Comparison of ENCODE assay signal across 8 cellular contexts in the genomic region with DNA sequence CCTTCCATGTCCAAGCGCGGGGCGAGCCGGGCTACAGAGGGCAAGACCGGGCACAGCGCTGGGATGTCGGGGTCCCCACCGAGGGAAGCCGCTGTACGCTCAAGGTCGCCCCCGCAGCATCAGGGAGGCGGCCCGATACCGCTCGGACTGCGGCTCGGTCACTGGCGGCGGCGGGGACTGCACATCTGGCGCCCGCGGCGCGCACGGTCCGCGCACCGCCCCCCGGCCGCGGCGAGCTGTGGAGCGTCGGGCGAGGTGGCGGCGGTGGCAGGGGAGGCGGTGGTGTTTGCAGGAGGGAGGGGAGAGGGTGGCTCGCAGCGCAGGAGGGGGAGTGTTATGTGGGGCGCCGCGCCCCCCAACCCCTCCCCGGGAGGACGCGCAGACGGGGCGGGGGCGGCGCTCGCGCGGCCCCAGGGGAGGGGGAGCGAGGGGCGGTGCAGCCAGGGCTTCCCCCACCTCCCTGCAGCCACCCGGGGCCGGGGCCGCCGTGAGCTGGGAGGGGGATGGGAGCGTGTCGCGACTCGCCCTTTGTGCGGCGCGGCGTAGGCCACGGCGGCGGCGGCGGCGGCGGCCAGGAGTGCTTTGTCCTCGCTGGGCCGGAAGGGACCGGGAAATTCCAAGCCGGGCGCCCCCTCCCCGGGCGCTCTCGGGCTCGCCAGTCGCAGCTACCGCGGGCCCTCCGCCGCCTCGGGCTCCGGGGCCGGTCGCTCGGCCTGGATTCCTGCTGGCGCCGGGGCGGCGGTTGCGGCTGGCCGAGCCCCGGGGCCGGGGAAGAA. TPM values are rescaled to one million over a fixed set of nuclear protein-coding genes. Genes with fewer than 3 reads are reported as not detected.
A peak's percentile ranks its signal among the peaks of the same experiment; 100 is the strongest.
DNase-seq lines count a peak whose midpoint lies in the region; ATAC-seq and TF ChIP-seq lines count a peak whose summit lies in the region.

NUAK1 (minus strand) TSS at position 309 of the 776 bp plus-strand sequence; CDS start at position 8, 301 bp downstream.

- no peak for TF ChIP-seq RAD21 in Ishikawa (IDR thresholded peaks at IDR 0.05; ENCODE audit: low read depth)

- ATAC-seq in WTC11 (peak; percentile 44), thoracic aorta (ENCODE audit: insufficient number of reproducible peaks, low FRiP score, low read depth) (peak; percentile 23), HG03139 (IDR thresholded peaks at IDR 0.05; ENCODE audit: unreplicated experiment) (no peak), HG03469 (IDR thresholded peaks at IDR 0.05; ENCODE audit: unreplicated experiment) (no peak)

- no peak for TF ChIP-seq CTCF in WTC11 (IDR thresholded peaks at IDR 0.05)
- TF ChIP-seq CTCF in epithelial cell of proximal tubule (conservative IDR thresholded peaks at IDR 0.05; ENCODE audit: low read depth, low read length): no peak
- TF ChIP-seq CTCF in thoracic aorta (IDR thresholded peaks at IDR 0.05): peak; percentile 32

- H3K9me3 ChIP-seq in mesodermal cell (ENCODE audit: control insufficient read depth, low read length) (no peaks in the 10 kb centered on the region), thoracic aorta (no peaks in the 10 kb centered on the region)

- no peaks in the 10 kb centered on the region; the same call in 1 of the 2 replicates for H3K36me3 Mint-ChIP-seq in WTC11

- H3K27ac ChIP-seq in mesodermal cell (ENCODE audit: low read depth, low read length, severe bottlenecking) (peak within 1 kb of the TSS; percentile 98), thoracic aorta (peak within 1 kb of the TSS; percentile 96 to 97)

- peak within 1 kb of the TSS; percentile 92 for H3K4me3 Mint-ChIP-seq in WTC11

- peaks cover 7% of the 10 kb centered on the region for H3K27me3 Mint-ChIP-seq in WTC11 (ENCODE audit: low read depth)

- POLR2A ChIA-PET in WTC11 (lab: Charles Lee): interaction anchor here (0.6 to 2.6 kb wide), 7 partner anchors 7 to 392 kb away, joined by 3 to 16 read pairs (median 4); no protein-coding TSS in a partner anchor

- H3K36me3 ChIP-seq in mesodermal cell (ENCODE audit: control insufficient read depth, insufficient read depth, low read length) (peaks cover 22% of the 10 kb centered on the region), thoracic aorta (no peaks in the 10 kb centered on the region)

- DNase-seq in DMS53 treated with DMSO at 0.1 percent for 48 hours (lab: John Stamatoyannopoulos, UW; ENCODE audit: unreplicated experiment) (peak; percentile 53), WTC11 (ENCODE audit: low spot score) (peak; percentile 74), epithelial cell of proximal tubule (ENCODE audit: low read depth) (no peak), thoracic aorta (ENCODE audit: low spot score) (no peak)

- peak within 1 kb of the TSS; percentile 82; the same call in 1 of the 2 replicates for H3K27ac Mint-ChIP-seq in WTC11

- no peaks in the 10 kb centered on the region for H3K27me3 ChIP-seq in thoracic aorta (replicated peaks; ENCODE audit: insufficient read depth)

- H3K4me3 ChIP-seq in epithelial cell of proximal tubule (ENCODE audit: low read depth, low read length) (peak within 1 kb of the TSS; percentile 80), mesodermal cell (ENCODE audit: extremely low read depth, insufficient read depth, low read length, poor library complexity, severe bottlenecking) (peak within 1 kb of the TSS; percentile 89), thoracic aorta (peak within 1 kb of the TSS; percentile 75)

- TF ChIP-seq EP300 in Ishikawa (IDR thresholded peaks at IDR 0.05; ENCODE audit: borderline replicate concordance): no peak; the same call in 1 of the 2 replicates

- H3K9me3 Mint-ChIP-seq in WTC11: no peaks in the 10 kb centered on the region

- CTCF ChIA-PET in WTC11 (lab: Charles Lee): interaction anchor here (0.5 to 4.5 kb wide), 7 partner anchors 10 to 713 kb away, joined by 3 to 36 read pairs (median 3); no protein-coding TSS in a partner anchor

- peaks cover 72% of the 10 kb centered on the region for H3K4me1 Mint-ChIP-seq in WTC11

- peaks cover 41% of the 10 kb centered on the region for H3K4me1 ChIP-seq in mesodermal cell (ENCODE audit: control insufficient read depth, insufficient read depth, low read length, poor library complexity, severe bottlenecking)
- peaks cover 28 to 71% of the 10 kb centered on the region in 2 donors for H3K4me1 ChIP-seq in thoracic aorta (ENCODE audit: control insufficient read depth in 1 of 2, low read depth in 2 of 2)

- 0 to 1% methylated on average over 21 to 56 of the region's 103 CpGs for WGBS in mesodermal cell (ENCODE audit: insufficient coverage in 2 of 2), 2 experiments

TF ChIP-seq in Ishikawa, 13 proteins besides CTCF, POLR2A, EP300 and RAD21:
- TF ChIP-seq MAX (IDR thresholded peaks at IDR 0.05) (peak; percentile 32; the same call in 1 of the 2 replicates), CEBPB (IDR thresholded peaks at IDR 0.05) (no peak), TEAD4 (IDR thresholded peaks at IDR 0.05) (0 out of 2 replicates have a peak, but pooled peaks have one; percentile 9), ZBTB7A (IDR thresholded peaks at IDR 0.05; ENCODE audit: low read depth) (peak; percentile 92), TAF1 (IDR thresholded peaks at IDR 0.05; ENCODE audit: low read depth) (peak; percentile 14; the same call in 1 of the 2 replicates), YY1 (IDR thresholded peaks at IDR 0.05; ENCODE audit: low read depth) (0 out of 2 replicates have a peak, but pooled peaks have one; percentile 23), NFIC (IDR thresholded peaks at IDR 0.05) (no peak)

TF ChIP-seq in WTC11, 78 proteins besides CTCF, POLR2A, EP300 and RAD21 (continues in another document):
- no peak for TF ChIP-seq ZNF396 (CRISPR knock-in tag; IDR thresholded peaks at IDR 0.05; ENCODE audit: borderline replicate concordance)
- no peak for TF ChIP-seq FOXJ3 (CRISPR knock-in tag; IDR thresholded peaks at IDR 0.05; ENCODE audit: borderline replicate concordance)
- TF ChIP-seq ATF2 (CRISPR knock-in tag; IDR thresholded peaks at IDR 0.05; ENCODE audit: borderline replicate concordance, low read depth): no peak
- TF ChIP-seq, protein P1, sequence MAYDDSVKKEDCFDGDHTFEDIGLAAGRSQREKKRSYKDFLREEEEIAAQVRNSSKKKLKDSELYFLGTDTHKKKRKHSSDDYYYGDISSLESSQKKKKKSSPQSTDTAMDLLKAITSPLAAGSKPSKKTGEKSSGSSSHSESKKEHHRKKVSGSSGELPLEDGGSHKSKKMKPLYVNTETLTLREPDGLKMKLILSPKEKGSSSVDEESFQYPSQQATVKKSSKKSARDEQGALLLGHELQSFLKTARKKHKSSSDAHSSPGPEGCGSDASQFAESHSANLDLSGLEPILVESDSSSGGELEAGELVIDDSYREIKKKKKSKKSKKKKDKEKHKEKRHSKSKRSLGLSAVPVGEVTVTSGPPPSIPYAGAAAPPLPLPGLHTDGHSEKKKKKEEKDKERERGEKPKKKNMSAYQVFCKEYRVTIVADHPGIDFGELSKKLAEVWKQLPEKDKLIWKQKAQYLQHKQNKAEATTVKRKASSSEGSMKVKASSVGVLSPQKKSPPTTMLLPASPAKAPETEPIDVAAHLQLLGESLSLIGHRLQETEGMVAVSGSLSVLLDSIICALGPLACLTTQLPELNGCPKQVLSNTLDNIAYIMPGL (CRISPR knock-in tag; IDR thresholded peaks at IDR 0.05): peak; percentile 56; the same call in 1 of the 2 replicates
- TF ChIP-seq MXD4 (CRISPR knock-in tag; IDR thresholded peaks at IDR 0.05; ENCODE audit: borderline replicate concordance): no peak
- no peak for TF ChIP-seq ZNF423 (CRISPR knock-in tag; IDR thresholded peaks at IDR 0.05)
- peak; percentile 15; the same call in 1 of the 2 replicates for TF ChIP-seq CREM (CRISPR knock-in tag; IDR thresholded peaks at IDR 0.05)
- TF ChIP-seq CBFB (CRISPR knock-in tag; IDR thresholded peaks at IDR 0.05; ENCODE audit: low read depth): 0 out of 2 replicates have a peak, but pooled peaks have one; percentile 58
- TF ChIP-seq, protein P2, sequence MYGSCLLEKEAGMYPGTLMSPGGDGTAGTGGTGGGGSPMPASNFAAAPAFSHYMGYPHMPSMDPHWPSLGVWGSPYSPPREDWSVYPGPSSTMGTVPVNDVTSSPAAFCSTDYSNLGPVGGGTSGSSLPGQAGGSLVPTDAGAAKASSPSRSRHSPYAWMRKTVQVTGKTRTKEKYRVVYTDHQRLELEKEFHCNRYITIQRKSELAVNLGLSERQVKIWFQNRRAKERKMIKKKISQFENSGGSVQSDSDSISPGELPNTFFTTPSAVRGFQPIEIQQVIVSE (CRISPR knock-in tag; IDR thresholded peaks at IDR 0.05; ENCODE audit: borderline replicate concordance): no peak
- TF ChIP-seq E2F4 (CRISPR knock-in tag; IDR thresholded peaks at IDR 0.05; ENCODE audit: borderline replicate concordance, low read depth): 0 out of 2 replicates have a peak, but pooled peaks have one; percentile 67
- TF ChIP-seq FOXP1 (CRISPR knock-in tag; IDR thresholded peaks at IDR 0.05; ENCODE audit: borderline replicate concordance): peak; percentile 82
- no peak for TF ChIP-seq NR2C2 (CRISPR knock-in tag; IDR thresholded peaks at IDR 0.05)

RNA-seq across cellular contexts. Expression of gene NUAK1, which starts in this region (rescaled TPM):
- total RNA-seq in WTC11 (2021) (10.3 to 15.9 TPM (median 12.3 TPM) in 3 replicates), epithelial cell of proximal tubule (15.6 and 34.5 TPM in 2 replicates), thoracic aorta (10 to 100 TPM; 20.0 to 31.4 TPM)
- polyA plus RNA-seq in mesodermal cell (2013, experiment 1 of 2): 22.5 TPM
- 20.5 TPM for polyA plus RNA-seq in mesodermal cell (2013, experiment 2 of 2)

Comparison
In these comparisons a context has a peak if more than half of its experiments do, and no peak if none do; other contexts are left out.
1. DNase-seq: peak in DMS53 treated with DMSO at 0.1 percent for 48 hours (single experiment) and WTC11 (single experiment); none in epithelial cell of proximal tubule (single experiment) and thoracic aorta (single experiment).
2. ATAC-seq: peak in WTC11 (single experiment) and thoracic aorta (single experiment); none in HG03139 (single experiment) and HG03469 (single experiment).
3. Peak in every context shown above with its lines, with median percentiles within 50 percentile points of each other: H3K4me3 ChIP-seq.